Comparison of ENCODE assay signal across 15 cellular contexts in genomic region chr12:112001555-112001954, GRCh38. TPM values are rescaled to one million over a fixed set of nuclear protein-coding genes. Genes with fewer than 3 reads are reported as not detected.
DNase-seq lines count a peak whose midpoint lies in the region; ATAC-seq and TF ChIP-seq lines count a peak whose summit lies in the region.
"Had no signal": no experiment of that assay in that cellular context is flagged by ENCODE, and none has a peak within 500 bp of the region (broad histone marks: within the 10 kb centered on the region; RNA-seq: fewer than 3 reads in every experiment).

No MANE protein-coding gene starts in this region.

- H2AFZ ChIP-seq in mesenchymal stem cell (ENCODE audit: low read depth, low read length): no peak overlapping the region

- peak overlapping the region; percentile 93 for H3K27ac Mint-ChIP-seq in activated naive CD8-positive, alpha-beta T cell
- H3K27ac Mint-ChIP-seq: stimulated activated naive B cell treated with anti-CD40 and anti-IgM and Interleukin-4, amounts not matched to agents 10 μg/mL and 1 μg/mL and 100 μg/mL, for 72 hours had no signal

- H2BK12ac ChIP-seq in mesenchymal stem cell (ENCODE audit: low read length in 2 of 2): no peak overlapping the region

- H2BK15ac ChIP-seq in mesenchymal stem cell (ENCODE audit: low read depth, poor library complexity, severe bottlenecking): no peak overlapping the region

- H3K4me3 Mint-ChIP-seq in activated naive CD8-positive, alpha-beta T cell: peak overlapping the region; percentile 73

- H3K79me1 ChIP-seq in mesenchymal stem cell (replicated peaks; ENCODE audit: low read length, poor library complexity, severe bottlenecking): no peaks in the 10 kb centered on the region

- no peaks in the 10 kb centered on the region for H3K27me3 Mint-ChIP-seq in activated naive CD8-positive, alpha-beta T cell

- no peak overlapping the region for H3K4me2 ChIP-seq in mesenchymal stem cell (ENCODE audit: low read length, poor library complexity, severe bottlenecking)

- no peak overlapping the region for H2BK120ac ChIP-seq in mesenchymal stem cell (ENCODE audit: low read depth, low read length)

- no peak overlapping the region for H3K4ac ChIP-seq in mesenchymal stem cell (ENCODE audit: low read depth in 1 of 2, low read length in 2 of 2)

- H3K9me3 ChIP-seq in mesenchymal stem cell (ENCODE audit: control insufficient read depth, low read length): no peaks in the 10 kb centered on the region
- H3K9me3 ChIP-seq: psoas muscle had no signal

- DNase-seq in AG09309 (ENCODE audit: low read depth): peak; percentile 66
- peak; percentile 38 for DNase-seq in HCEC 1CT
- DNase-seq in mesenchymal stem cell: no peak
- no peak for DNase-seq in NCI-H748 treated with DMSO at 0.1 percent for 48 hours (lab: John Stamatoyannopoulos, UW)
- no peak for DNase-seq in AML-193 (lab: John Stamatoyannopoulos, UW)
- no peak for DNase-seq in germinal center (ENCODE audit: low spot score)
- DNase-seq: midbrain; NCI-H1105 treated with DMSO at 0.1 percent for 48 hours; NCI-H526; psoas muscle; stimulated activated CD4-positive, alpha-beta T cell treated with anti-CD3 and anti-CD28 coated beads, Interleukin-2, amount 100 ng/mL, for 48 hours; stimulated activated naive B cell treated with anti-CD40 and anti-IgM and Interleukin-4, amounts not matched to agents 10 μg/mL and 1 μg/mL and 100 μg/mL, for 72 hours had no signal

- H3K36me3 Mint-ChIP-seq in activated naive CD8-positive, alpha-beta T cell: no peaks in the 10 kb centered on the region

- H2AK5ac ChIP-seq in mesenchymal stem cell (ENCODE audit: low read length, severe bottlenecking): no peak overlapping the region

- H3K36me3 ChIP-seq in mesenchymal stem cell (ENCODE audit: control insufficient read depth in 1 of 2, insufficient read depth in 2 of 2, low read depth in 1 of 2, low read length in 2 of 2): peaks cover 0 to 3% of the 10 kb centered on the region in 2 experiments

- no peak for ATAC-seq in GM18909 (IDR thresholded peaks at IDR 0.05; ENCODE audit: poor library complexity, unreplicated experiment)
- ATAC-seq: psoas muscle, Right ventricle myocardium inferior had no signal

- WGBS in mesenchymal stem cell: 67% methylated on average over 1 of the region's 1 CpG

- H3K27ac ChIP-seq in mesenchymal stem cell (ENCODE audit: low read length, poor library complexity, severe bottlenecking): no peak overlapping the region
- H3K27ac ChIP-seq: psoas muscle had no signal

- no peak overlapping the region for H4K91ac ChIP-seq in mesenchymal stem cell (ENCODE audit: low read length)

- no peak overlapping the region for H3K18ac ChIP-seq in mesenchymal stem cell (ENCODE audit: low read depth in 1 of 2, low read length in 2 of 2)

- no peak overlapping the region for H4K8ac ChIP-seq in mesenchymal stem cell (ENCODE audit: low read length)

- peaks cover 80% of the 10 kb centered on the region for H3K4me1 Mint-ChIP-seq in activated naive CD8-positive, alpha-beta T cell (ENCODE audit: low read depth)

- H3K9ac ChIP-seq in mesenchymal stem cell (ENCODE audit: low read length): peak overlapping the region; percentile 21

- no peak for TF ChIP-seq CTCF in AG09309 (IDR thresholded peaks at IDR 0.05; ENCODE audit: control insufficient read depth, insufficient read depth, low read depth, low read length, missing control alignments)

- no peak overlapping the region for H3K4me3 ChIP-seq in AG09309 (ENCODE audit: control insufficient read depth, low read depth, low read length)
- no peak overlapping the region for H3K4me3 ChIP-seq in mesenchymal stem cell (ENCODE audit: insufficient read depth in 1 of 2, low read depth in 1 of 2, low read length in 2 of 2)
- H3K4me3 ChIP-seq: psoas muscle had no signal

- no peak overlapping the region for H2BK5ac ChIP-seq in mesenchymal stem cell (ENCODE audit: low read depth, low read length, poor library complexity, severe bottlenecking)

- no peak overlapping the region for H3K23ac ChIP-seq in mesenchymal stem cell (ENCODE audit: low read length in 2 of 2)

- no peak overlapping the region for H3K14ac ChIP-seq in mesenchymal stem cell (ENCODE audit: low read length in 2 of 2)

- H3K27me3 ChIP-seq in mesenchymal stem cell (ENCODE audit: control insufficient read depth in 1 of 2, insufficient read depth in 1 of 2, low read length in 2 of 2): no peaks in the 10 kb centered on the region

- peaks cover 2% of the 10 kb centered on the region for H3K4me1 ChIP-seq in mesenchymal stem cell (ENCODE audit: control insufficient read depth, insufficient read depth, low read depth, low read length)

- no peaks in the 10 kb centered on the region for H3K9me3 Mint-ChIP-seq in activated naive CD8-positive, alpha-beta T cell (ENCODE audit: low read depth)
- H3K9me3 Mint-ChIP-seq: stimulated activated naive B cell treated with anti-CD40 and anti-IgM and Interleukin-4, amounts not matched to agents 10 μg/mL and 1 μg/mL and 100 μg/mL, for 72 hours had no signal

RNA-seq across cellular contexts. Expression of gene TMEM116, which starts 11.4 kb away (rescaled TPM):
- 3.8 TPM for polyA plus RNA-seq in mesenchymal stem cell (2013, experiment 1 of 2)
- 3.8 TPM for polyA plus RNA-seq in mesenchymal stem cell (2013, experiment 2 of 2)

RNA-seq across cellular contexts. Expression of gene ERP29, which starts 11.7 kb away (rescaled TPM):
- 158 TPM for polyA plus RNA-seq in mesenchymal stem cell (2013, experiment 1 of 2)
- polyA plus RNA-seq in mesenchymal stem cell (2013, experiment 2 of 2): 161 TPM

Comparison
In these comparisons a context has a peak if more than half of its experiments do, and no peak if none do; other contexts are left out.
1. DNase-seq: peak in AG09309 (single experiment) and HCEC 1CT (single experiment); none in mesenchymal stem cell (single experiment), NCI-H748 treated with DMSO at 0.1 percent for 48 hours (single experiment), AML-193 (0 of 2) and germinal center (single experiment).